14 cellular contexts compared by ENCODE assay signal in genomic region chr16:11204513-11205047, GRCh38.
"Had no signal": no experiment of that assay in that cellular context is flagged by ENCODE, and none has a peak within 500 bp of the region (broad histone marks: within the 10 kb centered on the region; RNA-seq: fewer than 3 reads in every experiment).

No MANE protein-coding gene starts in this region.

- FAIRE-seq: endometrium, islet of Langerhans, TTC549 had no signal

- DNase-seq: activated gamma-delta T cell treated with Interleukin-2 at 50 U/mL for 16 hours; amniotic stem cell; left lung; mucosa of descending colon; naive thymus-derived CD4-positive, alpha-beta T cell; stimulated activated CD4-positive, alpha-beta T cell treated with anti-CD3 and anti-CD28 coated beads, Interleukin-4, amount 100 ng/mL, for 4 hours; stimulated activated CD8-positive, alpha-beta memory T cell treated with anti-CD3 and anti-CD28 coated beads, Interleukin-4, amount 100 ng/mL, for 48 hours; T-helper 2 cell had no signal

- H3K9me3 ChIP-seq: thoracic aorta had no signal

- H3K4me3 ChIP-seq: left lung, mucosa of descending colon, skin epidermis, thoracic aorta had no signal

- H3K27ac ChIP-seq: left lung, thoracic aorta had no signal

- H3K27me3 ChIP-seq: left lung had no signal

- H3K4me3 Mint-ChIP-seq: activated naive CD8-positive, alpha-beta T cell; naive thymus-derived CD4-positive, alpha-beta T cell had no signal

- H3K36me3 ChIP-seq: left lung, thoracic aorta had no signal

- H3K27me3 Mint-ChIP-seq: activated naive CD8-positive, alpha-beta T cell; naive thymus-derived CD4-positive, alpha-beta T cell had no signal

- ATAC-seq: left lung; naive thymus-derived CD4-positive, alpha-beta T cell had no signal
